Comparison of ENCODE assay signal across 25 cellular contexts in genomic region chr18:9130806-9131205, GRCh38. TPM values are rescaled to one million over a fixed set of nuclear protein-coding genes. Genes with fewer than 3 reads are reported as not detected.
DNase-seq lines count a peak whose midpoint lies in the region; ATAC-seq, FAIRE-seq and TF ChIP-seq lines count a peak whose summit lies in the region.
"Had no signal": no experiment of that assay in that cellular context is flagged by ENCODE, and none has a peak within 500 bp of the region (broad histone marks: within the 10 kb centered on the region; RNA-seq: fewer than 3 reads in every experiment).

No MANE protein-coding gene starts in this region.

- H3K9me1 ChIP-seq in IMR-90 (ENCODE audit: insufficient read depth, low read length) (no peaks in the 10 kb centered on the region; the same call in 1 of the 2 replicates), K562 (ENCODE audit: control insufficient read depth, insufficient read depth, low read length) (no peaks in the 10 kb centered on the region)

- H2BK120ac ChIP-seq in IMR-90 (ENCODE audit: low read depth, low read length): no peak overlapping the region

- H3K27ac ChIP-seq in IMR-90 (ENCODE audit: insufficient read depth, low read length): no peak overlapping the region
- no peak overlapping the region for H3K27ac ChIP-seq in K562 (ENCODE audit: extremely low read depth, low read depth, low read length)
- peak overlapping the region; percentile 99 for H3K27ac ChIP-seq in psoas muscle
- H3K27ac ChIP-seq in body of pancreas: no peak overlapping the region
- H3K27ac ChIP-seq: HL-60, SJCRH30, upper lobe of right lung had no signal

- H3K18ac ChIP-seq in IMR-90 (ENCODE audit: low read depth, low read length): no peak overlapping the region

- no peak overlapping the region for H4K8ac ChIP-seq in IMR-90 (ENCODE audit: low read depth in 2 of 2, low read length in 2 of 2)

- TF ChIP-seq EP300 in K562 (IDR thresholded peaks at IDR 0.05; ENCODE audit: low read length): no peak

- POLR2A ChIA-PET in activated CD4-positive, alpha-beta T cell treated with anti-CD3 and anti-CD28 coated beads for 36 hours (lab: Charles Lee): no interaction called here
- POLR2A ChIA-PET in IMR-90 (lab: Charles Lee; ENCODE audit: unreplicated experiment): no interaction called here
- POLR2A ChIA-PET in K562 (lab: Yijun Ruan, JAX): interaction anchor here (1.0 to 2.0 kb wide), 2 partner anchors 13 to 29 kb away, joined by 3 to 8 read pairs; no protein-coding TSS in a partner anchor

- H3K36me3 Mint-ChIP-seq in activated CD4-positive, alpha-beta T cell treated with anti-CD3 and anti-CD28 coated beads for 36 hours (ENCODE audit: low read depth): peaks cover 62% of the 10 kb centered on the region

- TF ChIP-seq POLR2A in IMR-90 (IDR thresholded peaks at IDR 0.05; ENCODE audit: low read depth, low read length): no peak
- no peak for TF ChIP-seq POLR2A in K562 (conservative IDR thresholded peaks at IDR 0.05)
- TF ChIP-seq POLR2A in body of pancreas (IDR thresholded peaks at IDR 0.05): no peak

- DNase-seq in activated CD4-positive, alpha-beta T cell treated with anti-CD3 and anti-CD28 coated beads for 36 hours: no peak
- DNase-seq in activated CD4-positive, alpha-beta T cell treated with anti-CD3 and anti-CD28 coated beads, Interleukin-2, amount 50 U/mL, for 1 hour: no peak
- DNase-seq in IMR-90 (peak; percentile 43), K562 (ENCODE audit: extremely low read depth in 1 of 4, low spot score in 3 of 4) (no peak), psoas muscle (no peak), body of pancreas (no peak), Right ventricle myocardium inferior (ENCODE audit: missing footprints) (no peak)
- DNase-seq: 8988T; activated CD4-positive, alpha-beta T cell treated with anti-CD3 and anti-CD28 coated beads, Interleukin-2, amount 50 U/mL, for 48 hours; BE2C; effector memory CD4-positive, alpha-beta T cell; GOT3; kidney; NCI-H1417; NCI-H446 treated with DMSO at 0.1 percent for 48 hours; SJCRH30; stimulated activated CD4-positive, alpha-beta T cell treated with anti-CD3 and anti-CD28 coated beads, Interleukin-15, amount 100 ng/mL, for 24 hours; substantia nigra; upper lobe of right lung had no signal

- peaks cover 45% of the 10 kb centered on the region for H3K79me2 ChIP-seq in K562 (ENCODE audit: control insufficient read depth, insufficient read depth, low read length)

- TF ChIP-seq CTCF in IMR-90 (conservative IDR thresholded peaks at IDR 0.05; ENCODE audit: low read depth, low read length) (no peak), K562 (IDR thresholded peaks at IDR 0.05 in 2 of 3, conservative IDR thresholded peaks at IDR 0.05 in 1 of 3; ENCODE audit: insufficient read depth in 2 of 3, low read depth in 1 of 3, low read length in 3 of 3) (no peak), psoas muscle (IDR thresholded peaks at IDR 0.05) (no peak), body of pancreas (IDR thresholded peaks at IDR 0.05) (no peak)

- in situ Hi-C loops in IMR-90 (cut with MboI; ENCODE audit: low sequenced_read_pairs) (loop anchor here (10.0 kb wide), 1 partner anchor 456 kb away; no protein-coding TSS in a partner anchor), K562 (cut with MboI) (no loop called here)

- CTCF ChIA-PET in activated CD4-positive, alpha-beta T cell treated with anti-CD3 and anti-CD28 coated beads for 36 hours (lab: Charles Lee): interaction anchor here (1.2 to 1.7 kb wide), 3 partner anchors 9 to 25 kb away, joined by 3 to 6 read pairs (median 5); no protein-coding TSS in a partner anchor
- CTCF ChIA-PET in IMR-90 (lab: Yijun Ruan, JAX) (no interaction called here), K562 (lab: Yijun Ruan, JAX; ENCODE audit: low intra/inter-chr PET ratio) (no interaction called here)

- no peak for FAIRE-seq in K562 (lab: Jason Lieb, UNC)
- FAIRE-seq: colon, GM19239, kidney had no signal

- 0 out of 2 replicates have a peak overlapping the region, but pooled peaks have one; percentile 15 for H3K23ac ChIP-seq in IMR-90 (ENCODE audit: low read depth, low read length)

- no peak overlapping the region for H4K91ac ChIP-seq in IMR-90 (ENCODE audit: insufficient read depth, low read depth, low read length)

- no peak overlapping the region for H3K56ac ChIP-seq in IMR-90 (ENCODE audit: extremely low read depth, insufficient read depth, low read length)

- H3K4me3 ChIP-seq in IMR-90 (ENCODE audit: insufficient read depth, low read depth, low read length) (no peak overlapping the region), K562 (no peak overlapping the region), psoas muscle (no peak overlapping the region), body of pancreas (no peak overlapping the region)
- H3K4me3 ChIP-seq: lung, SJCRH30, upper lobe of right lung had no signal

- no peak overlapping the region for H3K27ac Mint-ChIP-seq in activated CD4-positive, alpha-beta T cell treated with anti-CD3 and anti-CD28 coated beads for 36 hours

- no peak for TF ChIP-seq RAD21 in IMR-90 (IDR thresholded peaks at IDR 0.05; ENCODE audit: low read length)
- no peak for TF ChIP-seq RAD21 in K562 (CRISPR knock-in tag; conservative IDR thresholded peaks at IDR 0.05 in 1 of 2, IDR thresholded peaks at IDR 0.05 in 1 of 2)

- no peaks in the 10 kb centered on the region for H3K27me3 ChIP-seq in IMR-90 (ENCODE audit: control insufficient read depth, insufficient read depth, low read length)
- H3K27me3 ChIP-seq in K562 (ENCODE audit: control insufficient read depth in 2 of 2, insufficient read depth in 2 of 2, low read length in 2 of 2): no peaks in the 10 kb centered on the region
- no peaks in the 10 kb centered on the region for H3K27me3 ChIP-seq in psoas muscle (ENCODE audit: insufficient read depth in 3 of 3, low read length in 2 of 3)
- no peaks in the 10 kb centered on the region for H3K27me3 ChIP-seq in body of pancreas
- H3K27me3 ChIP-seq: BE2C, SJCRH30, upper lobe of right lung had no signal

- H3K4ac ChIP-seq in IMR-90 (ENCODE audit: low read depth, low read length): no peak overlapping the region

- no peaks in the 10 kb centered on the region for H3K9me3 Mint-ChIP-seq in activated CD4-positive, alpha-beta T cell treated with anti-CD3 and anti-CD28 coated beads for 36 hours (ENCODE audit: low read depth)
- H3K9me3 Mint-ChIP-seq: activated naive CD4-positive, alpha-beta T cell treated with anti-CD3 and anti-CD28 coated beads, Interleukin-2, amount 50 U/mL, for 72 hours had no signal

- H4K5ac ChIP-seq in IMR-90 (ENCODE audit: low read depth, low read length): no peak overlapping the region

- intact Hi-C loops in activated CD4-positive, alpha-beta T cell treated with anti-CD3 and anti-CD28 coated beads for 36 hours (cut with DNase I, micrococcal nuclease): no loop called here
- intact Hi-C loops in IMR-90 (cut with micrococcal nuclease) (no loop called here), K562 (cut with micrococcal nuclease) (no loop called here), psoas muscle (cut with DNase I) (no loop called here), body of pancreas (cut with DNase I) (no loop called here), Right ventricle myocardium inferior (cut with DNase I) (no loop called here)

- no peaks in the 10 kb centered on the region for H3K9me3 ChIP-seq in IMR-90 (ENCODE audit: control insufficient read depth, insufficient read depth, low read length)
- no peaks in the 10 kb centered on the region for H3K9me3 ChIP-seq in K562 (replicated peaks; ENCODE audit: control insufficient read depth, insufficient read depth, low read depth, low read length)
- H3K9me3 ChIP-seq in psoas muscle: no peaks in the 10 kb centered on the region
- no peaks in the 10 kb centered on the region for H3K9me3 ChIP-seq in body of pancreas
- H3K9me3 ChIP-seq: BE2C, SJCRH30, upper lobe of right lung had no signal

- peaks cover under 1% of the 10 kb centered on the region; the same call in 1 of the 2 replicates for H4K20me1 ChIP-seq in IMR-90 (ENCODE audit: insufficient read depth, low read length)
- no peaks in the 10 kb centered on the region for H4K20me1 ChIP-seq in K562 (replicated peaks; ENCODE audit: control insufficient read depth, insufficient read depth, low read length)

- dilution Hi-C loops in IMR-90 (cut with HindIII; ENCODE audit: low sequenced_read_pairs, unreplicated experiment): no loop called here

- no peak overlapping the region for H2AFZ ChIP-seq in IMR-90 (replicated peaks; ENCODE audit: low read length, poor library complexity)
- no peak overlapping the region for H2AFZ ChIP-seq in K562 (ENCODE audit: low read depth, low read length)

- H3K4me3 Mint-ChIP-seq in activated CD4-positive, alpha-beta T cell treated with anti-CD3 and anti-CD28 coated beads for 36 hours: no peak overlapping the region

- H2AK5ac ChIP-seq in IMR-90 (ENCODE audit: low read depth, low read length): no peak overlapping the region

- H2BK15ac ChIP-seq in IMR-90 (ENCODE audit: low read depth, low read length): no peak overlapping the region

- H3K27me3 Mint-ChIP-seq in activated CD4-positive, alpha-beta T cell treated with anti-CD3 and anti-CD28 coated beads for 36 hours: no peaks in the 10 kb centered on the region

- ATAC-seq in activated CD4-positive, alpha-beta T cell treated with anti-CD3 and anti-CD28 coated beads for 36 hours: peak; percentile 27
- ATAC-seq in IMR-90 (ENCODE audit: low read depth): no peak
- ATAC-seq in K562: no peak
- ATAC-seq in psoas muscle: peak; percentile 58 to 87 (median 84)
- ATAC-seq in body of pancreas: no peak
- no peak for ATAC-seq in GM21381 (IDR thresholded peaks at IDR 0.05; ENCODE audit: unreplicated experiment)
- no peak for ATAC-seq in Right ventricle myocardium inferior
- ATAC-seq: activated naive CD4-positive, alpha-beta T cell treated with anti-CD3 and anti-CD28 coated beads, Interleukin-2, amount 50 U/mL, for 72 hours; upper lobe of right lung had no signal

- WGBS in IMR-90 (ENCODE audit: extremely low coverage in 2 of 2, insufficient read length in 1 of 2), 2 experiments: no CpG with 5 or more reads among the region's 2 CpGs
- WGBS in K562 (ENCODE audit: insufficient coverage, low coverage, missing lambda C conversion rate): 67% methylated on average over 2 of the region's 2 CpGs
- WGBS in psoas muscle, 3 donors: 27 to 43% (median 35%) methylated on average over 2 of the region's 2 CpGs
- 43 to 56% methylated on average over 2 of the region's 2 CpGs for WGBS in body of pancreas, 2 donors

- no peak overlapping the region for H2BK20ac ChIP-seq in IMR-90 (ENCODE audit: low read depth, low read length)

- H3K4me1 ChIP-seq in IMR-90 (ENCODE audit: control insufficient read depth, insufficient read depth, low read length) (peaks cover 7% of the 10 kb centered on the region), K562 (replicated peaks in 1 of 2; ENCODE audit: control insufficient read depth in 2 of 2, insufficient read depth in 2 of 2, low read length in 2 of 2) (peaks cover 0 to 4% of the 10 kb centered on the region in 2 experiments; a peak in 4 of 5 replicates), psoas muscle (peaks cover 60% of the 10 kb centered on the region), body of pancreas (peaks cover 22% of the 10 kb centered on the region)
- H3K4me1 ChIP-seq: BE2C, SJCRH30 had no signal

- H3K79me1 ChIP-seq in IMR-90 (ENCODE audit: low read depth in 1 of 2, low read length in 2 of 2): peaks cover 22 to 40% of the 10 kb centered on the region in 2 experiments

- BruUV-seq in IMR-90 (replicated peaks; lab: Mats Ljungman, UMichigan): no TSS peak
- BruUV-seq in K562 (replicated peaks; lab: Mats Ljungman, UMichigan): no TSS peak

- H3K4me2 ChIP-seq in IMR-90 (ENCODE audit: low read depth, low read length): no peak overlapping the region
- H3K4me2 ChIP-seq in K562 (ENCODE audit: insufficient read depth, low read length): no peak overlapping the region

- H2AK9ac ChIP-seq in IMR-90 (replicated peaks; ENCODE audit: low read depth, low read length, poor library complexity): no peak overlapping the region

- peaks cover 32% of the 10 kb centered on the region for H3K36me3 ChIP-seq in IMR-90 (ENCODE audit: control insufficient read depth, insufficient read depth, low read length)
- peaks cover 94% of the 10 kb centered on the region for H3K36me3 ChIP-seq in K562 (ENCODE audit: control insufficient read depth, insufficient read depth, low read length)
- peaks cover 3 to 84% of the 10 kb centered on the region in 2 donors for H3K36me3 ChIP-seq in psoas muscle (ENCODE audit: insufficient read depth in 1 of 2, low read depth in 1 of 2)
- H3K36me3 ChIP-seq in body of pancreas (replicated peaks in 1 of 2; ENCODE audit: insufficient read depth in 1 of 2, low read depth in 2 of 2): peaks cover 0 to 13% of the 10 kb centered on the region in 2 donors

- H3K4me1 Mint-ChIP-seq in activated CD4-positive, alpha-beta T cell treated with anti-CD3 and anti-CD28 coated beads for 36 hours: peaks cover 48% of the 10 kb centered on the region

- no peak overlapping the region for H3K14ac ChIP-seq in IMR-90 (replicated peaks; ENCODE audit: low read depth, low read length)

- no peak overlapping the region for H3K9ac ChIP-seq in IMR-90 (ENCODE audit: low read depth, low read length)
- no peak overlapping the region for H3K9ac ChIP-seq in K562 (ENCODE audit: insufficient read depth in 1 of 2, low read depth in 2 of 2, low read length in 2 of 2)

- H2BK5ac ChIP-seq in IMR-90 (ENCODE audit: low read depth, low read length, poor library complexity, severe bottlenecking): no peak overlapping the region

RNA-seq across cellular contexts. Expression of gene ANKRD12, which starts 5.8 kb away (rescaled TPM):
- total RNA-seq in activated CD4-positive, alpha-beta T cell treated with anti-CD3 and anti-CD28 coated beads for 36 hours: 10 to 100 TPM; 57.5 to 96.0 TPM
- total RNA-seq in IMR-90 (2012; rRNA removed): 12.9 and 31.7 TPM in 2 replicates
- polyA plus RNA-seq in IMR-90 (2012; rRNA removed): 1.9 and 2.6 TPM in 2 replicates
- polyA plus RNA-seq in IMR-90 (2012; cell fraction: cytosol; rRNA removed): 0.41 and 4.3 TPM in 2 replicates
- polyA plus RNA-seq in IMR-90 (2012; cell fraction: nucleus; rRNA removed; ENCODE audit: low replicate concordance): 2.5 and 4.6 TPM in 2 replicates
- total RNA-seq in K562 (2011; cell fraction: chromatin; rRNA removed; ENCODE audit: low replicate concordance): 17.5 and 89.7 TPM in 2 replicates
- 16.0 and 17.8 TPM in 2 replicates for total RNA-seq in K562 (2011; cell fraction: nucleolus; rRNA removed)
- total RNA-seq in K562 (2011; cell fraction: nucleoplasm; rRNA removed): 20.1 and 30.6 TPM in 2 replicates
- 15.9 and 24.7 TPM in 2 replicates for total RNA-seq in K562 (2014; rRNA removed)
- 23.6 and 29.9 TPM in 2 replicates for total RNA-seq in K562 (2014; rRNA removed; fragmentation: Illumina TruSeq; extraction: Trizol)
- total RNA-seq in K562 (2015; rRNA removed; fragmentation: Illumina TruSeq; extraction: Trizol): 24.7 and 28.2 TPM in 2 replicates
- total RNA-seq in K562 (2021): 24.2 and 25.4 TPM in 2 replicates
- polyA plus RNA-seq in K562 (2011; rRNA removed): 10.7 and 11.8 TPM in 2 replicates
- polyA plus RNA-seq in K562 (2011; cell fraction: cytosol; rRNA removed): 1.3 and 3.0 TPM in 2 replicates
- polyA plus RNA-seq in K562 (2011; cell fraction: nucleus; rRNA removed): 18.0 and 18.6 TPM in 2 replicates
- 10.7 and 12.0 TPM in 2 replicates for polyA plus RNA-seq in K562 (2012)
- polyA plus RNA-seq in K562 (2014; fragmentation: Illumina TruSeq; extraction: Trizol): 9.5 and 16.0 TPM in 2 replicates
- 10 to 100 TPM; 12.3 to 15.7 TPM for polyA plus RNA-seq in K562 (2014; fragmentation: Nextera tagmentation; extraction: Ambion mirVana)
- polyA plus RNA-seq in K562 (2014; rRNA removed): 5.8 and 6.6 TPM in 2 replicates
- 88.7 and 115 TPM in 2 replicates for polyA minus RNA-seq in K562 (2011; rRNA and poly(A)+ RNA removed)
- 21.7 and 26.1 TPM in 2 replicates for polyA minus RNA-seq in K562 (2011; cell fraction: cytosol; rRNA and poly(A)+ RNA removed)
- 29.1 and 58.8 TPM in 2 replicates for polyA minus RNA-seq in K562 (2011; cell fraction: nucleus; rRNA and poly(A)+ RNA removed)
- total RNA-seq in psoas muscle: 10 to 100 TPM; 36.7 to 49.0 (median 44.4) TPM
- polyA plus RNA-seq in psoas muscle: 10 to 100 TPM in 1 of 3 donors, 1 to 10 TPM in 2; 5.7 to 12.0 (median 5.9) TPM
- 10 to 100 TPM; 25.4 to 32.9 TPM for total RNA-seq in body of pancreas
- 44.1 TPM for total RNA-seq in Right ventricle myocardium inferior

RNA-seq across cellular contexts. Expression of gene NDUFV2, which starts 28.3 kb away (rescaled TPM):
- total RNA-seq in activated CD4-positive, alpha-beta T cell treated with anti-CD3 and anti-CD28 coated beads for 36 hours: 100 to 1,000 TPM; 331 to 372 TPM
- total RNA-seq in IMR-90 (2012; rRNA removed): 106 and 115 TPM in 2 replicates
- 121 and 126 TPM in 2 replicates for polyA plus RNA-seq in IMR-90 (2012; rRNA removed)
- 41.8 and 55.5 TPM in 2 replicates for polyA plus RNA-seq in IMR-90 (2012; cell fraction: cytosol; rRNA removed)
- 11.4 and 58.7 TPM in 2 replicates for polyA plus RNA-seq in IMR-90 (2012; cell fraction: nucleus; rRNA removed; ENCODE audit: low replicate concordance)
- 122 and 367 TPM in 2 replicates for total RNA-seq in K562 (2011; cell fraction: chromatin; rRNA removed; ENCODE audit: low replicate concordance)
- 101 and 132 TPM in 2 replicates for total RNA-seq in K562 (2011; cell fraction: nucleolus; rRNA removed)
- 250 and 347 TPM in 2 replicates for total RNA-seq in K562 (2011; cell fraction: nucleoplasm; rRNA removed)
- 213 and 332 TPM in 2 replicates for total RNA-seq in K562 (2014; rRNA removed)
- total RNA-seq in K562 (2014; rRNA removed; fragmentation: Illumina TruSeq; extraction: Trizol): 378 and 409 TPM in 2 replicates
- 341 and 397 TPM in 2 replicates for total RNA-seq in K562 (2015; rRNA removed; fragmentation: Illumina TruSeq; extraction: Trizol)
- total RNA-seq in K562 (2021): 302 and 312 TPM in 2 replicates
- 451 and 487 TPM in 2 replicates for polyA plus RNA-seq in K562 (2011; rRNA removed)
- polyA plus RNA-seq in K562 (2011; cell fraction: cytosol; rRNA removed): 117 and 214 TPM in 2 replicates
- polyA plus RNA-seq in K562 (2011; cell fraction: nucleus; rRNA removed): 97.9 and 211 TPM in 2 replicates
- polyA plus RNA-seq in K562 (2012): 263 and 279 TPM in 2 replicates
- 354 and 361 TPM in 2 replicates for polyA plus RNA-seq in K562 (2014; fragmentation: Illumina TruSeq; extraction: Trizol)
- 100 to 1,000 TPM; 384 to 550 TPM for polyA plus RNA-seq in K562 (2014; fragmentation: Nextera tagmentation; extraction: Ambion mirVana)
- polyA plus RNA-seq in K562 (2014; rRNA removed): 389 and 437 TPM in 2 replicates
- polyA minus RNA-seq in K562 (2011; rRNA and poly(A)+ RNA removed): 148 and 223 TPM in 2 replicates
- polyA minus RNA-seq in K562 (2011; cell fraction: cytosol; rRNA and poly(A)+ RNA removed): 44.6 and 66.0 TPM in 2 replicates
- 155 and 334 TPM in 2 replicates for polyA minus RNA-seq in K562 (2011; cell fraction: nucleus; rRNA and poly(A)+ RNA removed)
- 100 to 1,000 TPM; 312 to 467 (median 328) TPM for total RNA-seq in psoas muscle
- 100 to 1,000 TPM; 451 to 565 (median 547) TPM for polyA plus RNA-seq in psoas muscle
- total RNA-seq in body of pancreas: 10 to 100 TPM; 40.5 to 42.5 TPM
- 533 TPM for total RNA-seq in Right ventricle myocardium inferior

Comparison
In these comparisons a context has a peak if more than half of its experiments do, and no peak if none do; other contexts are left out.
1. ATAC-seq: peak in activated CD4-positive, alpha-beta T cell treated with anti-CD3 and anti-CD28 coated beads for 36 hours (single experiment) and psoas muscle (4 of 4); none in IMR-90 (single experiment), K562 (single experiment), body of pancreas (single experiment), GM21381 (single experiment) and Right ventricle myocardium inferior (single experiment).